Comparison of ENCODE assay signal across 8 cellular contexts in the genomic region with DNA sequence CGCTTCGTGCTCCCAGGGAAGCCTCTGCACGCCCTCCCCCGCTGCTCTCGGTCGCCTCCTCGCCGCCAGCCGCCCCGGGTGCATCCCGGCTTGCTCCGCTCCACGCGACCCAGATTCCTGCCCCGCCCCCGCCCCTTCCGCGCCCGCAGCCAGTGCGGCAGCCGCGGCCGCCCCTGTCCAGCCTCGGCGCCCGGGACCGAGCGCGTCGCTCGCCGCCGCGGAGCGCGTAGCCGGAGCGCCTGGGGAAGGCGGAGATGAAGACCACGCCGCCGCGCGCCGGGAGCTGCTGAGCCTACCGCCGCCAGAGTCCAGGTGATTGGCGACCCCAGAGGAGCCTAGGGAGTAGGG.
DNase-seq lines count a peak whose midpoint lies in the region; ATAC-seq and TF ChIP-seq lines count a peak whose summit lies in the region.

A gene (plus strand): TSS at position 50 of the 348 bp plus-strand sequence. CDS start 27,043 bp downstream, outside the sequence.

- H3K4me3 ChIP-seq in choroid plexus epithelial cell (ENCODE audit: low read depth, low read length), result peak within 1 kb of the TSS; percentile 63

- H3K4me1 Mint-ChIP-seq in T-helper 1 cell treated with Interleukin-12 subunit alpha and Interleukin-12 subunit beta and Interleukin-4 antibody, amounts not matched to agents 30 μg/mL and 1 μg/mL, for 36 hours (ENCODE audit: low read depth), result peaks cover 20% of the 10 kb centered on the region

- TF ChIP-seq CTCF in AG09319 (IDR thresholded peaks at IDR 0.05; ENCODE audit: low read depth, low read length), result peak; percentile 15
- TF ChIP-seq CTCF in choroid plexus epithelial cell (conservative IDR thresholded peaks at IDR 0.05; ENCODE audit: low read depth, low read length), result no peak

- ATAC-seq in GM18502 (IDR thresholded peaks at IDR 0.05; ENCODE audit: poor library complexity, unreplicated experiment), result peak; percentile 65
- peak; percentile 50 for ATAC-seq in HG03175 (IDR thresholded peaks at IDR 0.05; ENCODE audit: unreplicated experiment)

- H3K27ac Mint-ChIP-seq in T-helper 1 cell treated with Interleukin-12 subunit alpha and Interleukin-12 subunit beta and Interleukin-4 antibody, amounts not matched to agents 30 μg/mL and 1 μg/mL, for 36 hours, result peak within 1 kb of the TSS; percentile 47

- DNase-seq in AG09319 (ENCODE audit: extremely low read depth, low read depth) (no peak), choroid plexus epithelial cell (ENCODE audit: low read depth) (peak; percentile 12), left kidney (ENCODE audit: low read depth, low spot score) (peak; percentile 86), pons (ENCODE audit: low spot score) (no peak)
- peak; percentile 14 for DNase-seq in stimulated activated CD4-positive, alpha-beta T cell treated with anti-CD3 and anti-CD28 coated beads, Interleukin-4, amount 100 ng/mL, for 24 hours

- H3K4me3 Mint-ChIP-seq in T-helper 1 cell treated with Interleukin-12 subunit alpha and Interleukin-12 subunit beta and Interleukin-4 antibody, amounts not matched to agents 30 μg/mL and 1 μg/mL, for 36 hours, result peak within 1 kb of the TSS; percentile 83

- H3K27me3 Mint-ChIP-seq in T-helper 1 cell treated with Interleukin-12 subunit alpha and Interleukin-12 subunit beta and Interleukin-4 antibody, amounts not matched to agents 30 μg/mL and 1 μg/mL, for 36 hours (ENCODE audit: low read depth), result peaks cover 91% of the 10 kb centered on the region

- H3K36me3 Mint-ChIP-seq in T-helper 1 cell treated with Interleukin-12 subunit alpha and Interleukin-12 subunit beta and Interleukin-4 antibody, amounts not matched to agents 30 μg/mL and 1 μg/mL, for 36 hours (ENCODE audit: low read depth), result no peaks in the 10 kb centered on the region

- H3K9me3 Mint-ChIP-seq in T-helper 1 cell treated with Interleukin-12 subunit alpha and Interleukin-12 subunit beta and Interleukin-4 antibody, amounts not matched to agents 30 μg/mL and 1 μg/mL, for 36 hours, result peaks cover 4% of the 10 kb centered on the region

Comparison
In these comparisons a context has a peak if more than half of its experiments do, and no peak if none do; other contexts are left out.
1. DNase-seq: peak in choroid plexus epithelial cell (single experiment), left kidney (single experiment) and stimulated activated CD4-positive, alpha-beta T cell treated with anti-CD3 and anti-CD28 coated beads, Interleukin-4, amount 100 ng/mL, for 24 hours (single experiment); none in AG09319 (single experiment) and pons (single experiment).